ENCODE assay signal across 1 cellular context in the genomic region with DNA sequence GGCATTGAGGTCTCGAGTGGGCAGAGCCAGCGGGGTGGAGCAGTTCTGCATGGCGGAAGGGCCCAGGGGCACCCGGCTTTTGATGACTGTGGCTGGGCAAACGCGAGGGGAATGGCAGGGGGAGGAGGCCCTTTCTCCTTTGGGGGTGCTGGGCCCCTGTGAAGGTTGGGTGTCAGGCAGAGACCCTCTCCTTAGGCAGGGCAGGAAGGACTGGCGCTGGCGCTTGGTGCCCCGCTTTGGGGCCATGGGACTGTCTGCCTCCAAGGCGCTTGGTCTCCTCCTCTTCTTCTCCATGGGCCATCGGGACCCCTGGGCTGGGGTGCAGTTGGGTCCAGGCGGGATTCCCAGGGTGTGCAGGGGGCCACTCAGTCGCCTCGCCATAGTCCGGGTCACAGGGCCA.
TF ChIP-seq lines count a peak whose summit lies in the region.

No MANE protein-coding gene starts in this region.

TF ChIP-seq in K562, 482 proteins besides CTCF, POLR2A, EP300 and RAD21:
- TF ChIP-seq POLR2G (IDR thresholded peaks at IDR 0.05; ENCODE audit: low read depth, low read length) (peak; percentile 44; the same call in 1 of the 2 replicates), RBFOX2 (IDR thresholded peaks at IDR 0.05; ENCODE audit: low read depth, low read length) (peak; percentile 18; the same call in 1 of the 2 replicates), SIRT6 (IDR thresholded peaks at IDR 0.05; ENCODE audit: low read depth, low read length) (no peak)
